ENCODE assay signal across 1 cellular context in genomic region chr15:91186892-91187644, GRCh38.
A peak's percentile ranks its signal among the peaks of the same experiment; 100 is the strongest.
TF ChIP-seq lines count a peak whose summit lies in the region.

No MANE protein-coding gene starts in this region.

TF ChIP-seq in GM23338, 12 proteins besides CTCF, POLR2A, EP300 and RAD21 (continued from another document):
- TF ChIP-seq REST (IDR thresholded peaks at IDR 0.05; ENCODE audit: unreplicated experiment) = peak; percentile 87
